In genomic region chr17:78817123-78817522, GRCh38 we compare ENCODE assay signal across 13 cellular contexts.
DNase-seq lines count a peak whose midpoint lies in the region; TF ChIP-seq lines count a peak whose summit lies in the region.
"Had no signal": no experiment of that assay in that cellular context is flagged by ENCODE, and none has a peak within 500 bp of the region (broad histone marks: within the 10 kb centered on the region; RNA-seq: fewer than 3 reads in every experiment).

No MANE protein-coding gene starts in this region.

- peak overlapping the region; percentile 58 for H3K9ac ChIP-seq in Loucy (ENCODE audit: low read depth, low read length, poor library complexity, severe bottlenecking)

- H3K27ac ChIP-seq in effector memory CD4-positive, alpha-beta T cell (ENCODE audit: insufficient read depth, low read length, poor library complexity, severe bottlenecking), result peak overlapping the region; percentile 74
- H3K27ac ChIP-seq in RWPE1, result no peak overlapping the region
- H3K27ac ChIP-seq: HL-60, right lobe of liver had no signal

- H3K9me3 ChIP-seq in Loucy (ENCODE audit: insufficient read depth, low read depth, low read length), result no peaks in the 10 kb centered on the region
- H3K9me3 ChIP-seq in effector memory CD4-positive, alpha-beta T cell (ENCODE audit: control insufficient read depth, low read length), result no peaks in the 10 kb centered on the region
- H3K9me3 ChIP-seq: HAP-1, right lobe of liver had no signal

- no peaks in the 10 kb centered on the region for H3K27me3 ChIP-seq in Loucy (ENCODE audit: insufficient read depth, low read length, poor library complexity, severe bottlenecking)
- no peaks in the 10 kb centered on the region for H3K27me3 ChIP-seq in effector memory CD4-positive, alpha-beta T cell (replicated peaks; ENCODE audit: control insufficient read depth, insufficient read depth, low read length, poor library complexity, severe bottlenecking)
- H3K27me3 ChIP-seq: right lobe of liver had no signal

- POLR2A ChIA-PET in RWPE1 (lab: Yijun Ruan, JAX; ENCODE audit: low non-redundant PET), result no interaction called here

- CTCF ChIA-PET in RWPE1 (lab: Yijun Ruan, JAX), result no interaction called here

- peaks cover 31% of the 10 kb centered on the region for H3F3A ChIP-seq in Loucy (ENCODE audit: low read depth)

- TF ChIP-seq CTCF in Loucy (conservative IDR thresholded peaks at IDR 0.05; ENCODE audit: low read length) (no peak), RWPE1 (conservative IDR thresholded peaks at IDR 0.05; ENCODE audit: low read depth) (no peak)

- H3K9me2 ChIP-seq in Loucy (replicated peaks; ENCODE audit: low read depth, low read length), result no peaks in the 10 kb centered on the region

- H3K36me3 ChIP-seq in Loucy (ENCODE audit: insufficient read depth, low read length), result peaks cover 72% of the 10 kb centered on the region
- H3K36me3 ChIP-seq in effector memory CD4-positive, alpha-beta T cell (ENCODE audit: control insufficient read depth, insufficient read depth, low read length), result peaks cover 59% of the 10 kb centered on the region

- H4K20me1 ChIP-seq in Loucy (ENCODE audit: insufficient read depth, low read length, poor library complexity, severe bottlenecking), result peaks cover 2% of the 10 kb centered on the region

- no peak overlapping the region for H2AFZ ChIP-seq in Loucy (ENCODE audit: low read length)

- H3K4me2 ChIP-seq in Loucy (ENCODE audit: low read depth, low read length, poor library complexity, severe bottlenecking), result peak overlapping the region; percentile 76

- H3K4me1 ChIP-seq in Loucy (ENCODE audit: insufficient read depth, low read length, poor library complexity, severe bottlenecking), result peaks cover 46% of the 10 kb centered on the region
- H3K4me1 ChIP-seq in effector memory CD4-positive, alpha-beta T cell (ENCODE audit: control insufficient read depth, insufficient read depth, low read length, poor library complexity, severe bottlenecking), result peaks cover 42% of the 10 kb centered on the region
- H3K4me1 ChIP-seq: HAP-1, right lobe of liver had no signal

- peak overlapping the region; percentile 30 for H3K4me3 ChIP-seq in Loucy (ENCODE audit: low read length, poor library complexity, severe bottlenecking)
- H3K4me3 ChIP-seq in effector memory CD4-positive, alpha-beta T cell (ENCODE audit: insufficient read depth, low read depth, low read length, poor library complexity, severe bottlenecking), result no peak overlapping the region
- H3K4me3 ChIP-seq: HAP-1, right lobe of liver had no signal

- peak in 2 of 3 experiments; percentile 23 to 30 for DNase-seq in activated CD8-positive, alpha-beta memory T cell treated with anti-CD3 and anti-CD28 coated beads for 48 hours (ENCODE audit: low read depth in 2 of 3, low spot score in 2 of 3)
- DNase-seq in effector memory CD4-positive, alpha-beta T cell, result peak; percentile 68 to 80 (median 71)
- peak; percentile 45 for DNase-seq in stimulated activated CD8-positive, alpha-beta memory T cell treated with anti-CD3 and anti-CD28 coated beads, Interleukin-12 subunit alpha, Interleukin-12 subunit beta, amount 100 ng/mL, for 24 hours (ENCODE audit: extremely low read depth)
- DNase-seq in NCI-H345 (lab: John Stamatoyannopoulos, UW) (no peak), SIG-M5 treated with dmso at 0.1 percent for 504 hours (lab: John Stamatoyannopoulos, UW; ENCODE audit: unreplicated experiment) (no peak), RWPE1 (ENCODE audit: low spot score) (no peak), NCI-H1930 (lab: John Stamatoyannopoulos, UW) (no peak)
- DNase-seq: NCI-H187 treated with DMSO at 0.1 percent for 48 hours, right lobe of liver, SIG-M5 had no signal

- peaks cover 14% of the 10 kb centered on the region for H3K79me2 ChIP-seq in Loucy (ENCODE audit: insufficient read depth, low read length)

Comparison
In these comparisons a context has a peak if more than half of its experiments do, and no peak if none do; other contexts are left out.
1. DNase-seq: peak in activated CD8-positive, alpha-beta memory T cell treated with anti-CD3 and anti-CD28 coated beads for 48 hours (2 of 3), effector memory CD4-positive, alpha-beta T cell (3 of 3) and stimulated activated CD8-positive, alpha-beta memory T cell treated with anti-CD3 and anti-CD28 coated beads, Interleukin-12 subunit alpha, Interleukin-12 subunit beta, amount 100 ng/mL, for 24 hours (single experiment); none in NCI-H345 (single experiment), SIG-M5 treated with dmso at 0.1 percent for 504 hours (single experiment), RWPE1 (single experiment) and NCI-H1930 (0 of 2).